Comparison of ENCODE assay signal across 26 cellular contexts in genomic region chr2:221567809-221568208, GRCh38. TPM values are rescaled to one million over a fixed set of nuclear protein-coding genes. Genes with fewer than 3 reads are reported as not detected.
DNase-seq lines count a peak whose midpoint lies in the region; ATAC-seq, FAIRE-seq and TF ChIP-seq lines count a peak whose summit lies in the region.
"Had no signal": no experiment of that assay in that cellular context is flagged by ENCODE, and none has a peak within 500 bp of the region (broad histone marks: within the 10 kb centered on the region; RNA-seq: fewer than 3 reads in every experiment).

No MANE protein-coding gene starts in this region.

- H3K36me3 ChIP-seq in ascending aorta (peaks cover 0 to 4% of the 10 kb centered on the region in 2 donors), skeletal muscle satellite cell (ENCODE audit: insufficient read depth, low read length) (no peaks in the 10 kb centered on the region)
- H3K36me3 ChIP-seq: BLaER1 treated with 17β-estradiol and CSF1 and Interleukin-3, amounts not matched to agents 10 nM and 100 nM; colonic mucosa; upper lobe of left lung; WERI-Rb-1 had no signal

- no peak for TF ChIP-seq CTCF in ascending aorta (IDR thresholded peaks at IDR 0.05)
- TF ChIP-seq CTCF in glutamatergic neuron (IDR thresholded peaks at IDR 0.05; ENCODE audit: partially characterized antibody, unreplicated experiment): no peak

- H3K27ac Mint-ChIP-seq in glutamatergic neuron (ENCODE audit: unreplicated experiment): no peak overlapping the region
- H3K27ac Mint-ChIP-seq in stimulated activated naive CD8-positive, alpha-beta T cell treated with anti-CD3 and anti-CD28 coated beads, Interleukin-15, amount 100 ng/mL, for 72 hours: no peak overlapping the region
- H3K27ac Mint-ChIP-seq: activated CD4-positive, alpha-beta T cell treated with anti-CD3 and anti-CD28 coated beads, Interleukin-2, amount 10 ng/mL, durations not matched to agents 24 days and 14 days; activated naive CD8-positive, alpha-beta T cell treated with anti-CD3 and anti-CD28 coated beads, Interleukin-2, amount 50 U/mL, for 24 hours; effector memory CD8-positive, alpha-beta T cell had no signal

- H3K27me3 ChIP-seq in ascending aorta (no peaks in the 10 kb centered on the region), skeletal muscle satellite cell (ENCODE audit: control insufficient read depth, insufficient read depth, low read length) (no peaks in the 10 kb centered on the region)
- H3K27me3 ChIP-seq: colonic mucosa had no signal

- no peak for ATAC-seq in GM21529 (IDR thresholded peaks at IDR 0.05; ENCODE audit: unreplicated experiment)
- ATAC-seq in stimulated activated naive CD8-positive, alpha-beta T cell treated with anti-CD3 and anti-CD28 coated beads, Interleukin-15, amount 100 ng/mL, for 72 hours: no peak
- ATAC-seq: activated naive CD8-positive, alpha-beta T cell treated with anti-CD3 and anti-CD28 coated beads, Interleukin-2, amount 50 U/mL, for 24 hours; activated T-cell treated with anti-CD3 and anti-CD28 coated beads, Interleukin-2, amount 50 U/mL, for 4 hours; effector memory CD8-positive, alpha-beta T cell; gastroesophageal sphincter; left lung; Right ventricle myocardium inferior had no signal

- H3K4me1 ChIP-seq in ascending aorta (peaks cover 7 to 11% of the 10 kb centered on the region in 2 donors), skeletal muscle satellite cell (ENCODE audit: control insufficient read depth, insufficient read depth, low read length) (peaks cover 33% of the 10 kb centered on the region)
- H3K4me1 ChIP-seq: colonic mucosa had no signal

- H3K36me3 Mint-ChIP-seq in glutamatergic neuron (ENCODE audit: unreplicated experiment): peaks cover 5% of the 10 kb centered on the region

- peak overlapping the region in 1 of 2 donors; percentile 29 for H3K4me3 ChIP-seq in ascending aorta
- H3K4me3 ChIP-seq in skeletal muscle satellite cell (ENCODE audit: low read length): no peak overlapping the region
- H3K4me3 ChIP-seq: BLaER1 treated with 17β-estradiol and CSF1 and Interleukin-3, amounts not matched to agents 10 nM and 100 nM; colonic mucosa; gastroesophageal sphincter; left lung; smooth muscle cell; upper lobe of left lung had no signal

- TF ChIP-seq POLR2A in GM12892 (IDR thresholded peaks at IDR 0.05; ENCODE audit: low read depth, low read length): no peak

- intact Hi-C loops in ascending aorta (cut with DNase I): no loop called here

- H3K27me3 Mint-ChIP-seq in glutamatergic neuron (ENCODE audit: unreplicated experiment): peaks cover 10% of the 10 kb centered on the region
- peaks cover 97% of the 10 kb centered on the region for H3K27me3 Mint-ChIP-seq in stimulated activated naive CD8-positive, alpha-beta T cell treated with anti-CD3 and anti-CD28 coated beads, Interleukin-15, amount 100 ng/mL, for 72 hours

- H3K9me3 ChIP-seq in ascending aorta: no peaks in the 10 kb centered on the region
- H3K9me3 ChIP-seq in skeletal muscle satellite cell (replicated peaks; ENCODE audit: low read length): no peaks in the 10 kb centered on the region
- H3K9me3 ChIP-seq: BLaER1 treated with 17β-estradiol and CSF1 and Interleukin-3, amounts not matched to agents 10 nM and 100 nM; colonic mucosa; gastroesophageal sphincter; left lung; upper lobe of left lung had no signal

- peaks cover 45% of the 10 kb centered on the region for H3K4me1 Mint-ChIP-seq in glutamatergic neuron (ENCODE audit: low read depth, unreplicated experiment)
- peaks cover 31% of the 10 kb centered on the region for H3K4me1 Mint-ChIP-seq in stimulated activated naive CD8-positive, alpha-beta T cell treated with anti-CD3 and anti-CD28 coated beads, Interleukin-15, amount 100 ng/mL, for 72 hours

- DNase-seq in HCEC 1CT (peak; percentile 47), ascending aorta (ENCODE audit: low spot score in 2 of 2) (no peak), glutamatergic neuron (no peak), GM12892 (ENCODE audit: insufficient read length) (no peak)
- no peak for DNase-seq in stimulated activated naive CD8-positive, alpha-beta T cell treated with anti-CD3 and anti-CD28 coated beads, Interleukin-15, amount 100 ng/mL, for 72 hours
- DNase-seq: activated CD4-positive, alpha-beta T cell treated with anti-CD3 and anti-CD28 coated beads, Interleukin-2, amount 10 ng/mL, durations not matched to agents 24 days and 14 days; activated naive CD8-positive, alpha-beta T cell treated with anti-CD3 and anti-CD28 coated beads, Interleukin-2, amount 50 U/mL, for 24 hours; activated T-cell treated with anti-CD3 and anti-CD28 coated beads, Interleukin-2, amount 50 U/mL, for 4 hours; colonic mucosa; effector memory CD8-positive, alpha-beta T cell; KG1; left lung; naive B cell; NCI-H146; stimulated activated CD4-positive, alpha-beta T cell treated with anti-CD3 and anti-CD28 coated beads, Interleukin-1b, Interleukin-23, amount 100 ng/mL, for 48 hours; stimulated activated CD8-positive, alpha-beta memory T cell treated with anti-CD3 and anti-CD28 coated beads, Interleukin-4, amount 100 ng/mL, for 48 hours; T-helper 9 cell; upper lobe of left lung; WERI-Rb-1 had no signal

- H3K9ac ChIP-seq in skeletal muscle satellite cell (ENCODE audit: low read depth, low read length): no peak overlapping the region
- H3K9ac ChIP-seq: BLaER1 treated with 17β-estradiol and CSF1 and Interleukin-3, amounts not matched to agents 10 nM and 100 nM had no signal

- peaks cover 8% of the 10 kb centered on the region for H3K9me3 Mint-ChIP-seq in glutamatergic neuron (ENCODE audit: unreplicated experiment)
- no peaks in the 10 kb centered on the region for H3K9me3 Mint-ChIP-seq in stimulated activated naive CD8-positive, alpha-beta T cell treated with anti-CD3 and anti-CD28 coated beads, Interleukin-15, amount 100 ng/mL, for 72 hours
- H3K9me3 Mint-ChIP-seq: activated CD4-positive, alpha-beta T cell treated with anti-CD3 and anti-CD28 coated beads, Interleukin-2, amount 10 ng/mL, durations not matched to agents 24 days and 14 days; activated naive CD8-positive, alpha-beta T cell treated with anti-CD3 and anti-CD28 coated beads, Interleukin-2, amount 50 U/mL, for 24 hours; activated T-cell treated with anti-CD3 and anti-CD28 coated beads, Interleukin-2, amount 50 U/mL, for 4 hours; effector memory CD8-positive, alpha-beta T cell had no signal

- peak overlapping the region; percentile 5 for H3K4me3 Mint-ChIP-seq in glutamatergic neuron (ENCODE audit: unreplicated experiment)
- no peak overlapping the region for H3K4me3 Mint-ChIP-seq in stimulated activated naive CD8-positive, alpha-beta T cell treated with anti-CD3 and anti-CD28 coated beads, Interleukin-15, amount 100 ng/mL, for 72 hours
- H3K4me3 Mint-ChIP-seq: activated CD4-positive, alpha-beta T cell treated with anti-CD3 and anti-CD28 coated beads, Interleukin-2, amount 10 ng/mL, durations not matched to agents 24 days and 14 days; activated naive CD8-positive, alpha-beta T cell treated with anti-CD3 and anti-CD28 coated beads, Interleukin-2, amount 50 U/mL, for 24 hours; activated T-cell treated with anti-CD3 and anti-CD28 coated beads, Interleukin-2, amount 50 U/mL, for 4 hours; effector memory CD8-positive, alpha-beta T cell had no signal

- H3K4me2 ChIP-seq in skeletal muscle satellite cell (ENCODE audit: low read length): peak overlapping the region; percentile 28
- H3K4me2 ChIP-seq: BLaER1 treated with 17β-estradiol and CSF1 and Interleukin-3, amounts not matched to agents 10 nM and 100 nM; smooth muscle cell had no signal

- no peak for FAIRE-seq in GM12892 (lab: Jason Lieb, UNC)
- FAIRE-seq: HTR-8/SVneo had no signal

- peak overlapping the region; percentile 28 to 31 for H3K27ac ChIP-seq in ascending aorta
- H3K27ac ChIP-seq: BLaER1 treated with 17β-estradiol and CSF1 and Interleukin-3, amounts not matched to agents 10 nM and 100 nM; colonic mucosa; gastroesophageal sphincter; left lung; upper lobe of left lung; WERI-Rb-1 had no signal

RNA-seq across cellular contexts. Expression of gene EPHA4, which starts 4.3 kb away (rescaled TPM):
- total RNA-seq in ascending aorta: 51.2 TPM
- 57.2 TPM for total RNA-seq in glutamatergic neuron (ENCODE audit: unreplicated experiment)
- total RNA-seq in skeletal muscle satellite cell (2012; rRNA removed): 16.5 and 21.6 TPM in 2 replicates
- polyA plus RNA-seq in GM12892 (2012; ENCODE audit: missing spikeins): 0.19 TPM
